29 cellular contexts compared by ENCODE assay signal in the genomic region with DNA sequence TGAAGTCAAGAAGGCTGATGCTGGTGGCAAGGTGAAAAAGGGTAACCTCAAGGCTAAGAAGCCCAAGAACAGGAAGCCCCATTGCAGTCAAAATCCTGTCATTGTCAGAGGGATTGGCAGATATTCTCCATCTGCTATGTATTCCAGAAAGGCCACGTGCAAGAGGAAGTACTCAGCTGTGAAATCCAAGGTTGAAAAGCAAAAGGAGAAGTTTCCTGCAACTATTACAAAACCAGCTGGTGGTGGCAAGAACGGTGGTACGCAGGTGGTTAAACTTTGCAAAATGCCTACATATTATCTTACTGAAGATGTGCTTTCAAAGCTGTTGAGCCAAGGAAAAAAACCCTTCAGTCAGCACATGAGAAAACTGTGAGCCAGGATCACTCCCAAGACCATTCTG. TPM values are rescaled to one million over a fixed set of nuclear protein-coding genes. Genes with fewer than 3 reads are reported as not detected.
DNase-seq lines count a peak whose midpoint lies in the region; TF ChIP-seq lines count a peak whose summit lies in the region.
"Had no signal": no experiment of that assay in that cellular context is flagged by ENCODE, and none has a peak within 500 bp of the region (broad histone marks: within the 10 kb centered on the region; RNA-seq: fewer than 3 reads in every experiment).

No MANE protein-coding gene starts in this region.

- TF ChIP-seq POLR2A in spleen (IDR thresholded peaks at IDR 0.05), result no peak

- no peak overlapping the region for H3K4me3 ChIP-seq in spleen
- H3K4me3 ChIP-seq: dorsolateral prefrontal cortex, gastrocnemius medialis, HAP-1, ovary, stomach, tibial artery had no signal

- no peak for TF ChIP-seq CTCF in spleen (IDR thresholded peaks at IDR 0.05 in 8 of 11, conservative IDR thresholded peaks at IDR 0.05 in 3 of 11)

- peaks cover 0 to 50% (median 10%) of the 10 kb centered on the region in 6 donors for H3K4me1 ChIP-seq in spleen

- H3K36me3 ChIP-seq in spleen, result no peaks in the 10 kb centered on the region
- H3K36me3 ChIP-seq: gastrocnemius medialis, HAP-1, ovary, stomach, tibial artery, WERI-Rb-1 had no signal

- DNase-seq in GDM1 (lab: John Stamatoyannopoulos, UW) (peak; percentile 12), MV-4-11 (lab: John Stamatoyannopoulos, UW) (peak; percentile 84), SIG-M5 treated with dmso at 0.1 percent for 504 hours (lab: John Stamatoyannopoulos, UW; ENCODE audit: unreplicated experiment) (peak; percentile 82), spleen (no peak), T-helper 9 cell (no peak), iPS-NIHi7 (ENCODE audit: extremely low spot score) (no peak)
- DNase-seq in activated CD4-positive, alpha-beta T cell treated with anti-CD3 and anti-CD28 coated beads for 4 hours, result no peak
- DNase-seq: activated CD4-positive, alpha-beta T cell treated with anti-CD3 and anti-CD28 coated beads, Interleukin-2, amount 10 ng/mL, durations not matched to agents 7 days and 5 days; activated naive CD4-positive, alpha-beta T cell; activated T-cell treated with anti-CD3 and anti-CD28 coated beads, Interleukin-2, amount 50 U/mL, for 72 hours; Calu3; dorsolateral prefrontal cortex; gastrocnemius medialis; NCI-H1048; NCI-H1694 treated with DMSO at 0.1 percent for 48 hours; NCI-H2171; NCI-H524 treated with DMSO at 0.1 percent for 48 hours; NK-92 treated with Interleukin-12 subunit alpha and Interleukin-12 subunit beta, amount 100 ng/mL, for 24 hours; ovary; retina; SK-N-SH; small intestine; stimulated activated CD4-positive, alpha-beta T cell treated with anti-CD3 and anti-CD28 coated beads, Interleukin-2, amount 100 ng/mL, for 24 hours; stomach; tibial artery; WERI-Rb-1 had no signal

- no peaks in the 10 kb centered on the region for H3K9me3 ChIP-seq in spleen
- H3K9me3 ChIP-seq: gastrocnemius medialis, HAP-1, ovary, SK-N-SH, stomach, tibial artery had no signal

- intact Hi-C loops in spleen (cut with DNase I; ENCODE audit: low total_unique reads), result no loop called here

- 8 to 30% (median 22%) methylated on average over 3 of the region's 3 CpGs for WGBS in spleen, 5 donors

- H3K27me3 ChIP-seq in spleen (replicated peaks in 1 of 7), result no peaks in the 10 kb centered on the region
- H3K27me3 ChIP-seq: dorsolateral prefrontal cortex, gastrocnemius medialis, ovary, stomach, tibial artery had no signal

- peak overlapping the region in 7 of 8 donors; percentile 36 to 69 (median 61) for H3K27ac ChIP-seq in spleen
- H3K27ac ChIP-seq: C4-2B, dorsolateral prefrontal cortex, gastrocnemius medialis, KMS-11, ovary, stomach, tibial artery, WERI-Rb-1 had no signal

RNA-seq across cellular contexts. Expression of gene VPS45, which starts 13.7 kb away (rescaled TPM):
- total RNA-seq in spleen, result 10 to 100 TPM; 35.8 to 62.8 (median 47.4) TPM
- polyA plus RNA-seq in spleen, result 10 to 100 TPM; 16.2 to 22.7 (median 21.6) TPM

RNA-seq across cellular contexts. Expression of gene OTUD7B, which starts 43.4 kb away (rescaled TPM):
- total RNA-seq in spleen, result 10 to 100 TPM; 10.2 to 20.5 (median 14.2) TPM
- polyA plus RNA-seq in spleen, result 1 to 10 TPM in 1 of 3 donors, under 1 TPM in 2; 0.70 to 2.9 (median 0.78) TPM

Comparison
In these comparisons a context has a peak if more than half of its experiments do, and no peak if none do; other contexts are left out.
1. DNase-seq: peak in GDM1 (single experiment), MV-4-11 (single experiment) and SIG-M5 treated with dmso at 0.1 percent for 504 hours (single experiment); none in spleen (single experiment), T-helper 9 cell (single experiment), activated CD4-positive, alpha-beta T cell treated with anti-CD3 and anti-CD28 coated beads for 4 hours (0 of 2) and iPS-NIHi7 (single experiment).